ENCODE assay signal across 12 cellular contexts in genomic region chr6:160398674-160399271, GRCh38. TPM values are rescaled to one million over a fixed set of nuclear protein-coding genes. Genes with fewer than 3 reads are reported as not detected.
A peak's percentile ranks its signal among the peaks of the same experiment; 100 is the strongest.
DNase-seq lines count a peak whose midpoint lies in the region; ATAC-seq and TF ChIP-seq lines count a peak whose summit lies in the region.
"Had no signal": no experiment of that assay in that cellular context is flagged by ENCODE, and none has a peak within 500 bp of the region (broad histone marks: within the 10 kb centered on the region; RNA-seq: fewer than 3 reads in every experiment).

No MANE protein-coding gene starts in this region.

- WGBS in aorta, 2 donors = 71 to 80% methylated on average over 3 of the region's 3 CpGs

- no peak for TF ChIP-seq CTCF in BE2C (IDR thresholded peaks at IDR 0.05; ENCODE audit: low read depth, low read length)

- H3K27me3 Mint-ChIP-seq in activated naive CD8-positive, alpha-beta T cell treated with anti-CD3 and anti-CD28 coated beads, Interleukin-2, amount 10 ng/mL, durations not matched to agents 7 days and 5 days = peaks cover 26% of the 10 kb centered on the region
- peaks cover 51% of the 10 kb centered on the region for H3K27me3 Mint-ChIP-seq in activated naive CD8-positive, alpha-beta T cell treated with anti-CD3 and anti-CD28 coated beads for 36 hours
- peaks cover 9% of the 10 kb centered on the region for H3K27me3 Mint-ChIP-seq in T-helper 17 cell

- ATAC-seq in activated naive CD8-positive, alpha-beta T cell treated with anti-CD3 and anti-CD28 coated beads, Interleukin-2, amount 10 ng/mL, durations not matched to agents 7 days and 5 days (ENCODE audit: low read depth) = peak; percentile 63
- ATAC-seq in HG02938 (IDR thresholded peaks at IDR 0.05; ENCODE audit: unreplicated experiment) (peak; percentile 93), T-helper 17 cell (no peak), aorta (ENCODE audit: low FRiP score) (no peak)
- ATAC-seq: left ventricle myocardium superior had no signal

- H3K9me3 Mint-ChIP-seq in activated naive CD8-positive, alpha-beta T cell treated with anti-CD3 and anti-CD28 coated beads, Interleukin-2, amount 10 ng/mL, durations not matched to agents 7 days and 5 days = peaks cover 1% of the 10 kb centered on the region
- H3K9me3 Mint-ChIP-seq in activated naive CD8-positive, alpha-beta T cell treated with anti-CD3 and anti-CD28 coated beads for 36 hours = no peaks in the 10 kb centered on the region

- POLR2A ChIA-PET in activated naive CD8-positive, alpha-beta T cell treated with anti-CD3 and anti-CD28 coated beads, Interleukin-2, amount 10 ng/mL, durations not matched to agents 7 days and 5 days (lab: Charles Lee) = no interaction called here

- no peak overlapping the region for H3K4me3 Mint-ChIP-seq in activated naive CD8-positive, alpha-beta T cell treated with anti-CD3 and anti-CD28 coated beads, Interleukin-2, amount 10 ng/mL, durations not matched to agents 7 days and 5 days
- no peak overlapping the region for H3K4me3 Mint-ChIP-seq in activated naive CD8-positive, alpha-beta T cell treated with anti-CD3 and anti-CD28 coated beads for 36 hours
- H3K4me3 Mint-ChIP-seq in T-helper 17 cell = peak overlapping the region; percentile 26

- DNase-seq in activated naive CD8-positive, alpha-beta T cell treated with anti-CD3 and anti-CD28 coated beads, Interleukin-2, amount 10 ng/mL, durations not matched to agents 7 days and 5 days = no peak
- no peak for DNase-seq in activated naive CD8-positive, alpha-beta T cell treated with anti-CD3 and anti-CD28 coated beads for 36 hours
- no peak for DNase-seq in T-helper 17 cell
- DNase-seq in aorta = no peak
- DNase-seq in BE2C = no peak
- no peak for DNase-seq in activated naive CD4-positive, alpha-beta T cell treated with Interleukin-2 at 50 U/mL for 16 hours
- no peak for DNase-seq in activated CD8-positive, alpha-beta memory T cell treated with anti-CD3 and anti-CD28 coated beads for 24 hours
- DNase-seq: amniotic stem cell; left ventricle myocardium superior; stimulated activated CD4-positive, alpha-beta T cell treated with anti-CD3 and anti-CD28 coated beads, Interleukin-1b, Interleukin-23, amount 100 ng/mL, for 48 hours had no signal

- H3K4me1 Mint-ChIP-seq in activated naive CD8-positive, alpha-beta T cell treated with anti-CD3 and anti-CD28 coated beads, Interleukin-2, amount 10 ng/mL, durations not matched to agents 7 days and 5 days = peaks cover 9% of the 10 kb centered on the region
- H3K4me1 Mint-ChIP-seq in activated naive CD8-positive, alpha-beta T cell treated with anti-CD3 and anti-CD28 coated beads for 36 hours = peaks cover 5% of the 10 kb centered on the region
- H3K4me1 Mint-ChIP-seq in T-helper 17 cell = peaks cover 8% of the 10 kb centered on the region

- H3K4me3 ChIP-seq in aorta (ENCODE audit: low read length in 2 of 2) (no peak overlapping the region), BE2C (ENCODE audit: low read depth, low read length) (no peak overlapping the region)
- H3K4me3 ChIP-seq: SJSA1 had no signal

- peak overlapping the region; percentile 31 for H3K27ac Mint-ChIP-seq in activated naive CD8-positive, alpha-beta T cell treated with anti-CD3 and anti-CD28 coated beads, Interleukin-2, amount 10 ng/mL, durations not matched to agents 7 days and 5 days
- H3K27ac Mint-ChIP-seq in activated naive CD8-positive, alpha-beta T cell treated with anti-CD3 and anti-CD28 coated beads for 36 hours = no peak overlapping the region
- H3K27ac Mint-ChIP-seq in T-helper 17 cell = no peak overlapping the region

- H3K27ac ChIP-seq in aorta (ENCODE audit: low read depth in 1 of 2, low read length in 2 of 2) = peak overlapping the region; percentile 75 to 95
- H3K27ac ChIP-seq: SJSA1 had no signal

- H3K4me1 ChIP-seq in aorta (ENCODE audit: control insufficient read depth in 1 of 2, insufficient read depth in 2 of 2, low read length in 2 of 2) (peaks cover 9 to 14% of the 10 kb centered on the region in 2 donors), BE2C (no peaks in the 10 kb centered on the region)
- H3K4me1 ChIP-seq: SJSA1 had no signal

- no peaks in the 10 kb centered on the region for H3K36me3 Mint-ChIP-seq in activated naive CD8-positive, alpha-beta T cell treated with anti-CD3 and anti-CD28 coated beads, Interleukin-2, amount 10 ng/mL, durations not matched to agents 7 days and 5 days
- no peaks in the 10 kb centered on the region for H3K36me3 Mint-ChIP-seq in activated naive CD8-positive, alpha-beta T cell treated with anti-CD3 and anti-CD28 coated beads for 36 hours
- no peaks in the 10 kb centered on the region for H3K36me3 Mint-ChIP-seq in T-helper 17 cell (ENCODE audit: low read depth)

- H3K36me3 ChIP-seq in aorta (ENCODE audit: control insufficient read depth in 1 of 2, insufficient read depth in 2 of 2, low read length in 1 of 2) = no peaks in the 10 kb centered on the region
- no peaks in the 10 kb centered on the region for H3K36me3 ChIP-seq in BE2C
- H3K36me3 ChIP-seq: SJSA1 had no signal

- no peaks in the 10 kb centered on the region for H3K9me3 ChIP-seq in T-helper 17 cell (ENCODE audit: control insufficient read depth, low read length, poor library complexity, severe bottlenecking)
- no peaks in the 10 kb centered on the region for H3K9me3 ChIP-seq in aorta (ENCODE audit: control insufficient read depth, low read length)
- no peaks in the 10 kb centered on the region for H3K9me3 ChIP-seq in BE2C
- H3K9me3 ChIP-seq: SJSA1 had no signal

- no peaks in the 10 kb centered on the region for H3K27me3 ChIP-seq in aorta (ENCODE audit: control insufficient read depth in 1 of 2, insufficient read depth in 2 of 2, low read length in 1 of 2)
- no peaks in the 10 kb centered on the region for H3K27me3 ChIP-seq in BE2C
- H3K27me3 ChIP-seq: SJSA1 had no signal

- intact Hi-C loops in aorta (cut with DNase I) = loop anchor here in 1 of 2 donors (5.0 kb wide), 1 partner anchor 41 kb away; no protein-coding TSS in a partner anchor

RNA-seq across cellular contexts. Expression of gene SLC22A3, which starts 50.6 kb away (rescaled TPM):
- total RNA-seq in activated naive CD8-positive, alpha-beta T cell treated with anti-CD3 and anti-CD28 coated beads, Interleukin-2, amount 10 ng/mL, durations not matched to agents 7 days and 5 days = not detected
- not detected for total RNA-seq in activated naive CD8-positive, alpha-beta T cell treated with anti-CD3 and anti-CD28 coated beads for 36 hours
- total RNA-seq in T-helper 17 cell (not detected), aorta (10 to 100 TPM; 48.4 to 61.0 TPM)
- polyA plus RNA-seq in aorta = 10 to 100 TPM; 28.1 to 33.2 TPM
- not detected for polyA plus RNA-seq in BE2C (2012; ENCODE audit: insufficient read depth, insufficient read length, low read depth)
- total RNA-seq: SJSA1 had no signal

Comparison
In these comparisons a context has a peak if more than half of its experiments do, and no peak if none do; other contexts are left out.
1. ATAC-seq: peak in activated naive CD8-positive, alpha-beta T cell treated with anti-CD3 and anti-CD28 coated beads, Interleukin-2, amount 10 ng/mL, durations not matched to agents 7 days and 5 days (single experiment) and HG02938 (single experiment); none in T-helper 17 cell (single experiment) and aorta (single experiment).
2. RNA of gene SLC22A3, which starts 50.6 kb away (total RNA-seq): 48.4 to 61.0 TPM in aorta; not detected in T-helper 17 cell, not detected in activated naive CD8-positive, alpha-beta T cell treated with anti-CD3 and anti-CD28 coated beads, Interleukin-2, amount 10 ng/mL, durations not matched to agents 7 days and 5 days and not detected in activated naive CD8-positive, alpha-beta T cell treated with anti-CD3 and anti-CD28 coated beads for 36 hours; every median in the first group is over 10 times any median in the second.